ENCODE assay signal across 1 cellular context in the genomic region with DNA sequence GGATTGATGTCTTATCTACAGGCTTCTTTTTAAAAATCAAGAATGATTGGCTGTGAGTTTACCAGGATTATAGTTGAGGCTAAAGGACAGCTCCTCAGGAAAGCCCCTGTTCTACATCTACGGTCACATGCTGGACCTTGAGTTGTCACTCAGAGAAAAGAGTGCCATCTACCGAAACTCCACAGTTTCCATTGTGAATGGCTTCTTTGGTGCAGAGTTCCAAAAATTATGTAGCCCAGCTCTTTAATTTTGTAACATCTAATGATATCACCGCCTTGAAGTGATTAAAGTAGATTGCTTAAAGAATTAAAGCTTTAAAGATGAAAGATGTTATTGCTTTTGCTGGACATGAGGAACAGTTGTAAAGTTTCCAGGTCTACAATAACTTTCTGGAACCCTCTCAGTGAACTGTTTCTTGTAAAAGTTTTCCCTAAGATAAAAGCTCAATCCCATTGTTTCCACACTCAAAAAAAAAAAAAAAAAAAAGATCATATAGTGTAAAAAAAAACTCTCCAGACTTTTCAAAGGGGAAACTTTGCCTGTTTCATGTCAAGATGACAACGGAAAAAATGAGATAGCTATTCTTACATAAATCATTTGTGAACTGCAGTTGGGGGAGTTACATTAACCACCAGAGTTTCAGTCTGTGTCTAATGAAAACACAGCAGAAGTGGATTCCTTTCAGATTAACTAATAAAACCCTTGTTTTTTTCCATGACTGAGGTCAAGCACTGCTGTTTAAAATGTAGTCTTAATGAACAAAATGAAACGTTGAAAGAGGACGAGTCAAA.
A peak's percentile ranks its signal among the peaks of the same experiment; 100 is the strongest.
TF ChIP-seq lines count a peak whose summit lies in the region.

No MANE protein-coding gene starts in this region.

TF ChIP-seq in K562, 482 proteins besides CTCF, POLR2A, EP300 and RAD21:
- TF ChIP-seq ZNF57 (CRISPR knock-in tag; IDR thresholded peaks at IDR 0.05) = no peak
- TF ChIP-seq, protein P1, sequence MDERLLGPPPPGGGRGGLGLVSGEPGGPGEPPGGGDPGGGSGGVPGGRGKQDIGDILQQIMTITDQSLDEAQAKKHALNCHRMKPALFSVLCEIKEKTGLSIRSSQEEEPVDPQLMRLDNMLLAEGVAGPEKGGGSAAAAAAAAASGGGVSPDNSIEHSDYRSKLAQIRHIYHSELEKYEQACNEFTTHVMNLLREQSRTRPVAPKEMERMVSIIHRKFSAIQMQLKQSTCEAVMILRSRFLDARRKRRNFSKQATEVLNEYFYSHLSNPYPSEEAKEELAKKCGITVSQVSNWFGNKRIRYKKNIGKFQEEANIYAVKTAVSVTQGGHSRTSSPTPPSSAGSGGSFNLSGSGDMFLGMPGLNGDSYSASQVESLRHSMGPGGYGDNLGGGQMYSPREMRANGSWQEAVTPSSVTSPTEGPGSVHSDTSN (CRISPR knock-in tag; IDR thresholded peaks at IDR 0.05; ENCODE audit: low read depth) = no peak
- TF ChIP-seq, protein P1 (tag; conservative IDR thresholded peaks at IDR 0.05; ENCODE audit: low read depth) = 0 out of 2 replicates have a peak, but pooled peaks have one; percentile 28
